Comparison of ENCODE assay signal across 28 cellular contexts in the genomic region with DNA sequence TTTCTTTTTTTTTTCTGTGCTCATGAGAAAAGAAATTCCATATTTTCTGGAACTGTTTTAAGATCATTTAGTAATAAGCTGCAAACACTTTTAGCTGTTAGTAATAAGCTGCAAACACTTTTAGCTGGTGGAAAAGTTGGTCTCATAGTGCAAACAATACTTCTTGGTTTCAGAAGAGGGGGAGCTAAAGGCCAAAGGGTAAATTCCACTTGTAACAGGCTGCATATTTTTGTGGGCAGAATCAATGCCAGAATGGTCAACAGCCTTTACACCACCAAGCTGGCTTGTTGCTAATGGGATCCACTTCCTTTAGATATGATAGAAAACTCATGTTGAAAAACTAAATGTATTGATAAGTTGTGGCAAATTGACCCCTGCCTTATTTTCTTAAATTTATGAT.
DNase-seq lines count a peak whose midpoint lies in the region; ATAC-seq lines count a peak whose summit lies in the region.
"Had no signal": no experiment of that assay in that cellular context is flagged by ENCODE, and none has a peak within 500 bp of the region (broad histone marks: within the 10 kb centered on the region; RNA-seq: fewer than 3 reads in every experiment).

No MANE protein-coding gene starts in this region.

- H2AK5ac ChIP-seq in neuronal stem cell (ENCODE audit: low read depth, low read length), result no peak overlapping the region

- peaks cover 3 to 22% of the 10 kb centered on the region in 2 donors for H3K4me1 ChIP-seq in neuronal stem cell (ENCODE audit: control insufficient read depth in 2 of 2, insufficient read depth in 1 of 2, low read depth in 1 of 2, low read length in 2 of 2)
- H3K4me1 ChIP-seq: A549, BE2C had no signal

- no peak overlapping the region for H3K4me3 Mint-ChIP-seq in activated T-cell treated with anti-CD3 and anti-CD28 coated beads, Interleukin-2, amount 50 U/mL, for 72 hours
- H3K4me3 Mint-ChIP-seq: activated CD4-positive, alpha-beta T cell treated with anti-CD3 and anti-CD28 coated beads, Interleukin-2, amount 10 ng/mL, durations not matched to agents 7 days and 5 days; activated naive CD4-positive, alpha-beta T cell treated with anti-CD3 and anti-CD28 coated beads for 36 hours; dendritic cell treated with granulocyte-macrophage colony-stimulating factor and Interleukin-4, amounts not matched to agents 40 ng/mL and 50 ng/mL, for 4 days; IgD-negative memory B cell; mesothelial cell of epicardium; naive thymus-derived CD8-positive, alpha-beta T cell; type B pancreatic cell had no signal

- H3K4me3 ChIP-seq in neuronal stem cell (ENCODE audit: low read length in 2 of 2), result no peak overlapping the region
- H3K4me3 ChIP-seq: A549 had no signal

- no peaks in the 10 kb centered on the region for H3K36me3 Mint-ChIP-seq in activated T-cell treated with anti-CD3 and anti-CD28 coated beads, Interleukin-2, amount 50 U/mL, for 72 hours (ENCODE audit: insufficient read depth in 2 of 2)
- H3K36me3 Mint-ChIP-seq: IgD-negative memory B cell; mesothelial cell of epicardium; naive thymus-derived CD8-positive, alpha-beta T cell; type B pancreatic cell had no signal

- H2BK12ac ChIP-seq in neuronal stem cell (ENCODE audit: low read length), result no peak overlapping the region

- DNase-seq in H4 (ENCODE audit: low spot score), result peak; percentile 9
- DNase-seq in astrocyte of the hippocampus (ENCODE audit: low read depth, low spot score), result peak; percentile 77
- peak; percentile 8 for DNase-seq in iPS-NIHi11 (ENCODE audit: low spot score)
- DNase-seq in neuronal stem cell (ENCODE audit: low spot score), result peak; percentile 51
- DNase-seq in G401 (ENCODE audit: low spot score), result no peak
- DNase-seq in activated T-cell treated with anti-CD3 and anti-CD28 coated beads, Interleukin-2, amount 50 U/mL, for 72 hours, result no peak
- DNase-seq: activated CD4-positive, alpha-beta T cell treated with anti-CD3 and anti-CD28 coated beads, Interleukin-2, amount 10 ng/mL, durations not matched to agents 7 days and 5 days; activated naive CD4-positive, alpha-beta T cell treated with anti-CD3 and anti-CD28 coated beads for 36 hours; activated T-cell treated with anti-CD3 and anti-CD28 coated beads, Interleukin-2, amount 50 U/mL, for 48 hours; amygdala; BE2C; caudate nucleus; GDM1; H7; head of caudate nucleus; left cardiac atrium; naive thymus-derived CD8-positive, alpha-beta T cell; NCI-H1105 treated with DMSO at 0.1 percent for 48 hours; NCI-H2081; NCI-H345; Right ventricle myocardium superior had no signal

- H3K36me3 ChIP-seq in neuronal stem cell (replicated peaks in 1 of 2; ENCODE audit: control insufficient read depth in 2 of 2, insufficient read depth in 2 of 2, low read length in 2 of 2), result no peaks in the 10 kb centered on the region
- H3K36me3 ChIP-seq: BE2C had no signal

- H2BK120ac ChIP-seq in neuronal stem cell (ENCODE audit: low read depth, low read length), result no peak overlapping the region

- H3K27me3 ChIP-seq in neuronal stem cell (ENCODE audit: control insufficient read depth in 3 of 3, insufficient read depth in 3 of 3, low read depth in 1 of 3, low read length in 3 of 3), result no peaks in the 10 kb centered on the region
- H3K27me3 ChIP-seq: BE2C had no signal

- no peak overlapping the region for H3K23ac ChIP-seq in neuronal stem cell (ENCODE audit: low read depth, low read length, poor library complexity)

- no peak overlapping the region for H4K8ac ChIP-seq in neuronal stem cell (ENCODE audit: low read depth, low read length)

- peak overlapping the region; percentile 11 for H2AFZ ChIP-seq in neuronal stem cell (ENCODE audit: low read length)

- no peak overlapping the region for H3K27ac Mint-ChIP-seq in activated T-cell treated with anti-CD3 and anti-CD28 coated beads, Interleukin-2, amount 50 U/mL, for 72 hours
- H3K27ac Mint-ChIP-seq: activated CD4-positive, alpha-beta T cell treated with anti-CD3 and anti-CD28 coated beads, Interleukin-2, amount 10 ng/mL, durations not matched to agents 7 days and 5 days; activated naive CD4-positive, alpha-beta T cell treated with anti-CD3 and anti-CD28 coated beads for 36 hours; dendritic cell treated with granulocyte-macrophage colony-stimulating factor and Interleukin-4, amounts not matched to agents 40 ng/mL and 50 ng/mL, for 4 days; IgD-negative memory B cell; mesothelial cell of epicardium; naive thymus-derived CD8-positive, alpha-beta T cell; type B pancreatic cell had no signal

- in situ Hi-C loops in G401 (cut with HindIII; ENCODE audit: low sequenced_read_pairs), result no loop called here

- no peak overlapping the region for H2BK5ac ChIP-seq in neuronal stem cell (ENCODE audit: low read length)

- H3K14ac ChIP-seq in neuronal stem cell (ENCODE audit: low read length), result no peak overlapping the region

- H3K9me3 ChIP-seq in neuronal stem cell (replicated peaks in 1 of 2; ENCODE audit: control insufficient read depth in 2 of 2, insufficient read depth in 1 of 2, low read depth in 1 of 2, low read length in 2 of 2), result no peaks in the 10 kb centered on the region
- H3K9me3 ChIP-seq: A549, BE2C had no signal

- no peak overlapping the region for H3K27ac ChIP-seq in neuronal stem cell (replicated peaks; ENCODE audit: low read length)
- H3K27ac ChIP-seq: A549 had no signal

- no peaks in the 10 kb centered on the region for H3K9me3 Mint-ChIP-seq in activated T-cell treated with anti-CD3 and anti-CD28 coated beads, Interleukin-2, amount 50 U/mL, for 72 hours
- H3K9me3 Mint-ChIP-seq: activated CD4-positive, alpha-beta T cell treated with anti-CD3 and anti-CD28 coated beads, Interleukin-2, amount 10 ng/mL, durations not matched to agents 7 days and 5 days; activated naive CD4-positive, alpha-beta T cell treated with anti-CD3 and anti-CD28 coated beads for 36 hours; IgD-negative memory B cell; mesothelial cell of epicardium; type B pancreatic cell had no signal

- no peak overlapping the region for H3K4me2 ChIP-seq in neuronal stem cell (ENCODE audit: insufficient read depth, low read length, poor library complexity, severe bottlenecking)
- H3K4me2 ChIP-seq: A549 had no signal

- no peak for ATAC-seq in HG02970 (IDR thresholded peaks at IDR 0.05; ENCODE audit: low FRiP score, unreplicated experiment)
- no peak for ATAC-seq in HG03135 (IDR thresholded peaks at IDR 0.05; ENCODE audit: unreplicated experiment)
- no peak for ATAC-seq in activated T-cell treated with anti-CD3 and anti-CD28 coated beads, Interleukin-2, amount 50 U/mL, for 72 hours (replicated peaks in 1 of 2)
- ATAC-seq: A549; left cardiac atrium; naive thymus-derived CD8-positive, alpha-beta T cell had no signal

- no peaks in the 10 kb centered on the region for H3K79me1 ChIP-seq in neuronal stem cell (ENCODE audit: low read depth, low read length)

- H3K9ac ChIP-seq in neuronal stem cell (ENCODE audit: low read depth, low read length, poor library complexity), result no peak overlapping the region

- no peak overlapping the region for H3K4ac ChIP-seq in neuronal stem cell (ENCODE audit: low read length)

- no peak overlapping the region for H4K91ac ChIP-seq in neuronal stem cell (ENCODE audit: low read depth, low read length, poor library complexity)

- H3K27me3 Mint-ChIP-seq in activated T-cell treated with anti-CD3 and anti-CD28 coated beads, Interleukin-2, amount 50 U/mL, for 72 hours (ENCODE audit: low read depth), result no peaks in the 10 kb centered on the region
- H3K27me3 Mint-ChIP-seq: activated CD4-positive, alpha-beta T cell treated with anti-CD3 and anti-CD28 coated beads, Interleukin-2, amount 10 ng/mL, durations not matched to agents 7 days and 5 days; dendritic cell treated with granulocyte-macrophage colony-stimulating factor and Interleukin-4, amounts not matched to agents 40 ng/mL and 50 ng/mL, for 4 days; IgD-negative memory B cell; type B pancreatic cell had no signal

- no peaks in the 10 kb centered on the region for H3K4me1 Mint-ChIP-seq in activated T-cell treated with anti-CD3 and anti-CD28 coated beads, Interleukin-2, amount 50 U/mL, for 72 hours (ENCODE audit: low read depth)
- H3K4me1 Mint-ChIP-seq: activated CD4-positive, alpha-beta T cell treated with anti-CD3 and anti-CD28 coated beads, Interleukin-2, amount 10 ng/mL, durations not matched to agents 7 days and 5 days; IgD-negative memory B cell; mesothelial cell of epicardium; naive thymus-derived CD8-positive, alpha-beta T cell had no signal

- no peak overlapping the region for H3K18ac ChIP-seq in neuronal stem cell (ENCODE audit: low read length)

- H2BK15ac ChIP-seq in neuronal stem cell (ENCODE audit: low read length), result no peak overlapping the region

Comparison
In these comparisons a context has a peak if more than half of its experiments do, and no peak if none do; other contexts are left out.
1. DNase-seq: peak in H4 (single experiment), astrocyte of the hippocampus (single experiment), iPS-NIHi11 (single experiment) and neuronal stem cell (single experiment); none in G401 (single experiment) and activated T-cell treated with anti-CD3 and anti-CD28 coated beads, Interleukin-2, amount 50 U/mL, for 72 hours (0 of 2).